Comparison of ENCODE assay signal across 9 cellular contexts in genomic region chr15:90410316-90410715, GRCh38. TPM values are rescaled to one million over a fixed set of nuclear protein-coding genes. Genes with fewer than 3 reads are reported as not detected.
DNase-seq lines count a peak whose midpoint lies in the region; ATAC-seq and TF ChIP-seq lines count a peak whose summit lies in the region.
"Not testable (repeated sequence)": the region's sequence is repeated elsewhere in the genome, so short reads cannot be mapped to it uniquely, and the experiment has no call there.
"Had no signal": no experiment of that assay in that cellular context is flagged by ENCODE, and none has a peak within 500 bp of the region (broad histone marks: within the 10 kb centered on the region; RNA-seq: fewer than 3 reads in every experiment).

No MANE protein-coding gene starts in this region.

- peaks cover 69% of the 10 kb centered on the region for H3K4me1 ChIP-seq in RWPE2 (ENCODE audit: insufficient read depth, poor library complexity, severe bottlenecking)

- intact Hi-C loops in CD14-positive monocyte (cut with micrococcal nuclease), result loop anchor here in 1 of 2 donors (10.0 kb wide), 1 partner anchor 46 kb away; no protein-coding TSS in a partner anchor

- not testable (repeated sequence) for H3K27me3 Mint-ChIP-seq in CD14-positive monocyte (ENCODE audit: low read depth in 3 of 3); central memory CD8-positive, alpha-beta T cell; mesothelial cell of epicardium (ENCODE audit: low read depth); natural killer cell treated with Interleukin-12 subunit alpha and Interleukin-12 subunit beta and Interleukin-15 and Interleukin-18, amount 100 ng/mL, for 72 hours

- peaks cover 91% of the 10 kb centered on the region for H3K4me1 Mint-ChIP-seq in CD14-positive monocyte
- H3K4me1 Mint-ChIP-seq in central memory CD8-positive, alpha-beta T cell, result peaks cover 89% of the 10 kb centered on the region
- H3K4me1 Mint-ChIP-seq in mesothelial cell of epicardium, result peaks cover 68% of the 10 kb centered on the region
- peaks cover 70 to 90% of the 10 kb centered on the region in 2 donors for H3K4me1 Mint-ChIP-seq in natural killer cell treated with Interleukin-12 subunit alpha and Interleukin-12 subunit beta and Interleukin-15 and Interleukin-18, amount 100 ng/mL, for 72 hours (ENCODE audit: low read depth in 2 of 2)

- not testable (repeated sequence) for DNase-seq in CD14-positive monocyte (ENCODE audit: low spot score); RWPE2 (ENCODE audit: low spot score); central memory CD8-positive, alpha-beta T cell (ENCODE audit: low spot score in 2 of 2); epithelial cell of prostate (ENCODE audit: low read depth, low spot score); mesothelial cell of epicardium (ENCODE audit: low spot score in 2 of 2, unreplicated experiment in 2 of 2); natural killer cell treated with Interleukin-12 subunit alpha and Interleukin-12 subunit beta and Interleukin-15 and Interleukin-18, amount 100 ng/mL, for 72 hours (ENCODE audit: low spot score)

- not testable (repeated sequence) for H3K4me3 ChIP-seq in RWPE2 (ENCODE audit: severe bottlenecking)

- not testable (repeated sequence) for H3K27me3 ChIP-seq in RWPE2 (ENCODE audit: insufficient read depth, poor library complexity, severe bottlenecking)

- not testable (repeated sequence) for ATAC-seq in RWPE2 (ENCODE audit: low read depth); central memory CD8-positive, alpha-beta T cell (replicated peaks; ENCODE audit: extremely low read depth, poor library complexity, severe bottlenecking); natural killer cell treated with Interleukin-12 subunit alpha and Interleukin-12 subunit beta and Interleukin-15 and Interleukin-18, amount 100 ng/mL, for 72 hours

- not testable (repeated sequence) for TF ChIP-seq CTCF in CD14-positive monocyte (IDR thresholded peaks at IDR 0.05); RWPE2 (IDR thresholded peaks at IDR 0.05; ENCODE audit: poor library complexity, severe bottlenecking); mesothelial cell of epicardium (IDR thresholded peaks at IDR 0.05; ENCODE audit: unreplicated experiment)

- peaks cover 0 to 10% (median 4%) of the 10 kb centered on the region in 7 donors for H3K9me3 Mint-ChIP-seq in CD14-positive monocyte
- H3K9me3 Mint-ChIP-seq in central memory CD8-positive, alpha-beta T cell; mesothelial cell of epicardium; natural killer cell treated with Interleukin-12 subunit alpha and Interleukin-12 subunit beta and Interleukin-15 and Interleukin-18, amount 100 ng/mL, for 72 hours: not testable (repeated sequence)

- H3K36me3 Mint-ChIP-seq in CD14-positive monocyte, result peaks cover 21 to 32% of the 10 kb centered on the region in 2 donors
- peaks cover 13% of the 10 kb centered on the region for H3K36me3 Mint-ChIP-seq in central memory CD8-positive, alpha-beta T cell (ENCODE audit: insufficient read depth)
- H3K36me3 Mint-ChIP-seq in mesothelial cell of epicardium, result peaks cover 13% of the 10 kb centered on the region
- H3K36me3 Mint-ChIP-seq in natural killer cell treated with Interleukin-12 subunit alpha and Interleukin-12 subunit beta and Interleukin-15 and Interleukin-18, amount 100 ng/mL, for 72 hours, result peaks cover 22% of the 10 kb centered on the region

- H3K9me3 ChIP-seq in RWPE2 (ENCODE audit: severe bottlenecking), result not testable (repeated sequence)

- peak overlapping the region; percentile 93 for H3K27ac ChIP-seq in RWPE2 (ENCODE audit: poor library complexity, severe bottlenecking)
- H3K27ac ChIP-seq in epithelial cell of prostate, result peak overlapping the region; percentile 82

- peak overlapping the region in 6 of 7 donors; percentile 80 to 99 (median 86) for H3K27ac Mint-ChIP-seq in CD14-positive monocyte
- H3K27ac Mint-ChIP-seq in central memory CD8-positive, alpha-beta T cell (ENCODE audit: low read depth), result peak overlapping the region; percentile 91
- peak overlapping the region; percentile 5 for H3K27ac Mint-ChIP-seq in mesothelial cell of epicardium
- peak overlapping the region; percentile 87 to 90 for H3K27ac Mint-ChIP-seq in natural killer cell treated with Interleukin-12 subunit alpha and Interleukin-12 subunit beta and Interleukin-15 and Interleukin-18, amount 100 ng/mL, for 72 hours

- peaks cover 23% of the 10 kb centered on the region for H3K36me3 ChIP-seq in RWPE2 (ENCODE audit: low read depth)

- H3K4me3 Mint-ChIP-seq in CD14-positive monocyte; central memory CD8-positive, alpha-beta T cell; mesothelial cell of epicardium; natural killer cell treated with Interleukin-12 subunit alpha and Interleukin-12 subunit beta and Interleukin-15 and Interleukin-18, amount 100 ng/mL, for 72 hours: not testable (repeated sequence)

RNA-seq across cellular contexts. Expression of gene IQGAP1, which starts 22.3 kb away (rescaled TPM):
- 100 to 1,000 TPM; 207 to 276 TPM for polyA plus RNA-seq in CD14-positive monocyte
- total RNA-seq in mesothelial cell of epicardium, result 104 to 110 TPM (median 105 TPM) in 3 replicates
- 100 to 1,000 TPM; 222 to 382 TPM for total RNA-seq in natural killer cell treated with Interleukin-12 subunit alpha and Interleukin-12 subunit beta and Interleukin-15 and Interleukin-18, amount 100 ng/mL, for 72 hours

RNA-seq across cellular contexts. Expression of gene ZNF774, which starts 58.2 kb away (rescaled TPM):
- under 1 TPM in 1 of 2 donors, not detected in 1; 0.12 TPM for polyA plus RNA-seq in CD14-positive monocyte
- total RNA-seq in mesothelial cell of epicardium, result 7.4 to 10.0 TPM (median 8.0 TPM) in 3 replicates
- total RNA-seq in natural killer cell treated with Interleukin-12 subunit alpha and Interleukin-12 subunit beta and Interleukin-15 and Interleukin-18, amount 100 ng/mL, for 72 hours, result 1 to 10 TPM; 1.3 to 1.4 TPM
- total RNA-seq: CD4-positive, CD25-positive, alpha-beta regulatory T cell had no signal
- polyA plus RNA-seq: CD4-positive, alpha-beta memory T cell; CD4-positive, CD25-positive, alpha-beta regulatory T cell; CD8-positive, alpha-beta memory T cell had no signal

Comparison
In these comparisons a context has a peak if more than half of its experiments do, and no peak if none do; other contexts are left out.
1. H3K27ac Mint-ChIP-seq: peak in every context shown above with its lines; median percentile 91 in central memory CD8-positive, alpha-beta T cell; 88 in natural killer cell treated with Interleukin-12 subunit alpha and Interleukin-12 subunit beta and Interleukin-15 and Interleukin-18, amount 100 ng/mL, for 72 hours; 86 in CD14-positive monocyte; 5 in mesothelial cell of epicardium.